17 cellular contexts compared by ENCODE assay signal in the genomic region with DNA sequence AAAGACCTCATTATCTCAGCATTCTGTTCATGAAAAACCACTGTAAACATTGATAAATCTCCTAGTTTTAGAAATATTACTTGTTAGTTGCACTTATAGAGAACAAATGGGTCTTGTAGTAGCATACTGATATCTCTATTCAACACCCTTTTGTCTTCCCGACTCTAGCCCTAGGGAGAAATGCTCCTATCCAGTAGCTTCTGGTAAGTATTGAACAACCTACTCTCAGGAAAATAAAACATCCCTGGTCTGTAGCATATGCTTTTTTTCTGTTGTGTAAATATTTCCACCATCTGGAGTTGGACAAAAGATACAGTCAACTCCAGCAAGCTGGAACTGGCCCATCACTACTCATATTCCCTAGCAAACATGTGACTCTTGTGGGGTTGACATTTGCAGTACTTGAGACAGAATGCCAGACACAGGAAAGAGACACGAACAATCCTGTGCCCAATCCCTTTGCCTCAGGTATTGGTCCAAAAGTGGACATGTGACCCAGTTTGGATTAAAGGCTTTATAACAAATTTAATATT.
A peak's percentile ranks its signal among the peaks of the same experiment; 100 is the strongest.
DNase-seq lines count a peak whose midpoint lies in the region; ATAC-seq and TF ChIP-seq lines count a peak whose summit lies in the region.
"Had no signal": no experiment of that assay in that cellular context is flagged by ENCODE, and none has a peak within 500 bp of the region (broad histone marks: within the 10 kb centered on the region; RNA-seq: fewer than 3 reads in every experiment).

No MANE protein-coding gene starts in this region.

- no peak for ATAC-seq in activated naive CD4-positive, alpha-beta T cell treated with anti-CD3 and anti-CD28 coated beads, Interleukin-2, amount 50 U/mL, for 72 hours
- ATAC-seq: activated naive CD8-positive, alpha-beta T cell treated with anti-CD3 and anti-CD28 coated beads, Interleukin-2, amount 50 U/mL, for 24 hours; activated T-cell treated with anti-CD3 and anti-CD28 coated beads, Interleukin-2, amount 50 U/mL, for 4 hours; natural killer cell treated with Interleukin-12 subunit alpha and Interleukin-12 subunit beta and Interleukin-15 and Interleukin-18, amount 100 ng/mL, for 72 hours had no signal

- no peak overlapping the region for H3K9ac ChIP-seq in fibroblast of lung (ENCODE audit: insufficient read depth, low read length)

- in situ Hi-C loops in transverse colon (cut with MboI; ENCODE audit: low pct_ligation_motif_present in 1 of 4, low pct_unique_long_range_greater_than_20kb in 1 of 4, low sequenced_read_pairs in 3 of 4) = no loop called here

- H3K27ac ChIP-seq in fibroblast of lung (ENCODE audit: insufficient read depth, low read length) (no peak overlapping the region), transverse colon (no peak overlapping the region)

- H3K36me3 ChIP-seq in fibroblast of lung (ENCODE audit: control insufficient read depth, insufficient read depth, low read length) (no peaks in the 10 kb centered on the region), MG63 (no peaks in the 10 kb centered on the region), transverse colon (no peaks in the 10 kb centered on the region)

- peaks cover 0 to under 1% of the 10 kb centered on the region in 2 donors for H3K9me3 Mint-ChIP-seq in activated naive CD4-positive, alpha-beta T cell treated with anti-CD3 and anti-CD28 coated beads, Interleukin-2, amount 50 U/mL, for 72 hours
- H3K9me3 Mint-ChIP-seq: activated naive CD8-positive, alpha-beta T cell treated with anti-CD3 and anti-CD28 coated beads, Interleukin-2, amount 50 U/mL, for 24 hours; activated T-cell treated with anti-CD3 and anti-CD28 coated beads, Interleukin-2, amount 50 U/mL, for 4 hours; natural killer cell treated with Interleukin-12 subunit alpha and Interleukin-12 subunit beta and Interleukin-15 and Interleukin-18, amount 100 ng/mL, for 72 hours had no signal

- H2AFZ ChIP-seq in fibroblast of lung (ENCODE audit: low read length) = no peak overlapping the region

- no peaks in the 10 kb centered on the region for H3K4me1 ChIP-seq in fibroblast of lung (ENCODE audit: control insufficient read depth, extremely low read depth, insufficient read depth, low read length)
- H3K4me1 ChIP-seq in transverse colon = no peaks in the 10 kb centered on the region

- DNase-seq in DMS 273 (lab: John Stamatoyannopoulos, UW; ENCODE audit: unreplicated experiment) (peak; percentile 89), NCI-H1105 treated with DMSO at 0.1 percent for 48 hours (lab: John Stamatoyannopoulos, UW) (peak; percentile 72), NCI-H510A (lab: John Stamatoyannopoulos, UW) (peak; percentile 80), fibroblast of lung (ENCODE audit: low read depth in 2 of 2) (peak; percentile 10 to 15), MG63 (no peak), posterior cingulate gyrus (no peak), transverse colon (no peak)
- no peak for DNase-seq in activated naive CD4-positive, alpha-beta T cell treated with anti-CD3 and anti-CD28 coated beads, Interleukin-2, amount 50 U/mL, for 72 hours (ENCODE audit: low spot score in 2 of 2)
- DNase-seq: activated CD4-positive, alpha-beta T cell treated with anti-CD3 and anti-CD28 coated beads, Interleukin-2, amount 50 U/mL, for 4 hours; activated naive CD8-positive, alpha-beta T cell treated with anti-CD3 and anti-CD28 coated beads, Interleukin-2, amount 50 U/mL, for 24 hours; activated T-cell treated with anti-CD3 and anti-CD28 coated beads, Interleukin-2, amount 50 U/mL, for 4 hours; Calu3; central memory CD4-positive, alpha-beta T cell; retina; stimulated activated CD4-positive, alpha-beta T cell treated with anti-CD3 and anti-CD28 coated beads, Interleukin-15, amount 100 ng/mL, for 24 hours had no signal

- no peaks in the 10 kb centered on the region for H4K20me1 ChIP-seq in fibroblast of lung (ENCODE audit: control insufficient read depth, extremely low read depth, insufficient read depth, low read length)

- no peaks in the 10 kb centered on the region for H3K79me2 ChIP-seq in fibroblast of lung (ENCODE audit: control insufficient read depth, insufficient read depth, low read length)

- 19 to 48% methylated on average over 2 of the region's 2 CpGs for WGBS in transverse colon (ENCODE audit: low coverage in 1 of 2), 2 donors

- no peak overlapping the region for H3K4me2 ChIP-seq in fibroblast of lung (ENCODE audit: extremely low read depth, insufficient read depth, low read length)

- no peaks in the 10 kb centered on the region for H3K36me3 Mint-ChIP-seq in activated naive CD4-positive, alpha-beta T cell treated with anti-CD3 and anti-CD28 coated beads, Interleukin-2, amount 50 U/mL, for 72 hours

- H3K9me3 ChIP-seq in fibroblast of lung (ENCODE audit: control insufficient read depth, insufficient read depth, low read depth, low read length) (no peaks in the 10 kb centered on the region), MG63 (no peaks in the 10 kb centered on the region), transverse colon (no peaks in the 10 kb centered on the region)

- H3K27ac Mint-ChIP-seq in activated naive CD4-positive, alpha-beta T cell treated with anti-CD3 and anti-CD28 coated beads, Interleukin-2, amount 50 U/mL, for 72 hours = no peak overlapping the region
- H3K27ac Mint-ChIP-seq: activated naive CD8-positive, alpha-beta T cell treated with anti-CD3 and anti-CD28 coated beads, Interleukin-2, amount 50 U/mL, for 24 hours; natural killer cell treated with Interleukin-12 subunit alpha and Interleukin-12 subunit beta and Interleukin-15 and Interleukin-18, amount 100 ng/mL, for 72 hours had no signal

- TF ChIP-seq POLR2A in transverse colon (IDR thresholded peaks at IDR 0.05) = no peak

- TF ChIP-seq EP300 in transverse colon (IDR thresholded peaks at IDR 0.05; ENCODE audit: low read depth) = no peak

- TF ChIP-seq CTCF in fibroblast of lung (conservative IDR thresholded peaks at IDR 0.05 in 1 of 2, IDR thresholded peaks at IDR 0.05 in 1 of 2; ENCODE audit: low read depth in 1 of 2, low read length in 2 of 2) (no peak), transverse colon (IDR thresholded peaks at IDR 0.05) (no peak)

- intact Hi-C loops in posterior cingulate gyrus (cut with DNase I) (no loop called here), transverse colon (cut with DNase I; ENCODE audit: low total_unique reads) (no loop called here)

- H3K4me3 ChIP-seq in fibroblast of lung (replicated peaks in 1 of 4; ENCODE audit: control extremely low read depth in 1 of 4, insufficient read depth in 1 of 4, low read depth in 3 of 4, low read length in 4 of 4) (no peak overlapping the region), MG63 (no peak overlapping the region), transverse colon (no peak overlapping the region)
- H3K4me3 ChIP-seq: lung had no signal

- no peaks in the 10 kb centered on the region for H3K27me3 ChIP-seq in fibroblast of lung (ENCODE audit: control insufficient read depth, insufficient read depth, low read length)
- H3K27me3 ChIP-seq in MG63 = no peaks in the 10 kb centered on the region
- no peaks in the 10 kb centered on the region for H3K27me3 ChIP-seq in transverse colon

Comparison
In these comparisons a context has a peak if more than half of its experiments do, and no peak if none do; other contexts are left out.
1. DNase-seq: peak in DMS 273 (single experiment), NCI-H1105 treated with DMSO at 0.1 percent for 48 hours (single experiment), NCI-H510A (single experiment) and fibroblast of lung (2 of 2); none in activated naive CD4-positive, alpha-beta T cell treated with anti-CD3 and anti-CD28 coated beads, Interleukin-2, amount 50 U/mL, for 72 hours (0 of 2), MG63 (single experiment), posterior cingulate gyrus (0 of 10) and transverse colon (single experiment).